8 cellular contexts compared by ENCODE assay signal in the genomic region with DNA sequence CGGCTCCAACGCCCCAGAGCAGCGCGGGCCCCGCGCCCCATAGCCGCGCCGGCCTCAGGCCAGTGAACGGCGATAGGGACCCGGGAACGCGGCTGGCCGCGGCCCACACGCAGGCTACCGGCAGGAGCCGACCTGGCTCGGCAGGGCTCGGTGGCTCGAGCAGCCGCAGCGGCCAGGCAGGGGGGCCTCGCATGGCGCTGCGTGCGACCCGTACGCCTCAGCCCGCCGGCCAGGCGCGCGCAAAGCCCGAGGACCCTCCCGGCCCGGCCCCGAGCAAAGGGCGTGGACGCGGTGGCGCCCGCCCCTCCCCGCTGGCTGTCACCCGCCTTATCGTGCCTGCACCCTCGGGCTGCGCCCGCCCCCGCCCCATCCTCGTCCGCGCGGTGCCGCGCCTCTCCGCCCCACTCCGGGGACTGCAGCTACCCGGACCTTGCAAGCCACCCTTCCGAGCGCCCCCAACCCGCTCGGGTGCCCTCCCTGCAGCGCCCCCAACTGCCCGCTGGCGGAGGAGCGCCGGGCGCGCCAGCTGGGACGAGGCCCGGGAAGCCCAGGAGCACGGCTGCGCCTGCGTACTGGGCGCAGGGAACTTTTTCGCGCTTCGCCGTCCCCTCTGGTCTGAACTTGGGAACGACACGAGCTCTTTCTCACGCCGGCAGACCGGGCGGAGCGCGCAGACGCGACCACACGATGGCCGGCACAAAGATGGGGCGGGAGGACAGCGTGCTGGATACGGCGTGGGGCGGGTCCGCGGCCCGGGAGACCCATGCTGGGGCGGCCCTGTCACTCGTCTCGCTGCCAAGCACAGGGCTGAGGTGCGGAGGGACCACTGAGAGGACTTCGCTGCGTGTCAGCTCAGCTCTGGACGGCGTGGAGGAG. TPM values are rescaled to one million over a fixed set of nuclear protein-coding genes. Genes with fewer than 3 reads are reported as not detected.
DNase-seq lines count a peak whose midpoint lies in the region; ATAC-seq, FAIRE-seq and TF ChIP-seq lines count a peak whose summit lies in the region.

Gene ABCB10 (minus strand): TSS at position 248 of the 876 bp plus-strand sequence. CDS start 55 bp downstream, at position 193.

- H3K9me3 ChIP-seq in T-helper 17 cell (ENCODE audit: control insufficient read depth, low read length, poor library complexity, severe bottlenecking) (no peaks in the 10 kb centered on the region), psoas muscle (no peaks in the 10 kb centered on the region)

- H3K4me3 Mint-ChIP-seq in T-helper 17 cell, result peak within 1 kb of the TSS; percentile 95

- peak; percentile 94 for FAIRE-seq in urothelium cell line (lab: Jason Lieb, UNC)

- WGBS in psoas muscle, 3 donors, result 0% methylated on average over 72 to 109 of the region's 109 CpGs

- H3K36me3 Mint-ChIP-seq in T-helper 17 cell (ENCODE audit: low read depth), result no peaks in the 10 kb centered on the region

- peak within 1 kb of the TSS; percentile 84 for H3K27ac Mint-ChIP-seq in T-helper 17 cell

- H3K27me3 ChIP-seq in psoas muscle (ENCODE audit: insufficient read depth in 3 of 3, low read length in 2 of 3), result no peaks in the 10 kb centered on the region

- ATAC-seq in HG02884 (IDR thresholded peaks at IDR 0.05; ENCODE audit: unreplicated experiment) (peak; percentile 71), T-helper 17 cell (peak; percentile 85), left ventricle myocardium superior (peak; percentile 93), psoas muscle (peak; percentile 90 to 95 (median 94))

- TF ChIP-seq POLR2A in GM15510 (IDR thresholded peaks at IDR 0.05; ENCODE audit: borderline replicate concordance, extremely low read depth, insufficient read length), result peak; percentile 52

- DNase-seq in NCI-H146 treated with DMSO at 0.1 percent for 48 hours (lab: John Stamatoyannopoulos, UW; ENCODE audit: unreplicated experiment), result peak; percentile 95
- DNase-seq in T-helper 17 cell, result peak; percentile 61 to 77 (median 72)
- DNase-seq in left ventricle myocardium superior, result peak; percentile 98
- peak; percentile 96 to 98 for DNase-seq in psoas muscle
- peak; percentile 99 for DNase-seq in urothelium cell line (ENCODE audit: low spot score)

- H3K4me3 ChIP-seq in psoas muscle, result peak within 1 kb of the TSS; percentile 94

- H3K4me1 ChIP-seq in psoas muscle, result peaks cover 33% of the 10 kb centered on the region

- intact Hi-C loops in left ventricle myocardium superior (cut with micrococcal nuclease) (loop anchor here (10.0 kb wide), 1 partner anchor 66 kb away; the partner anchor contains the start of genes TAF5L and URB2), psoas muscle (cut with DNase I) (loop anchor here (1.0 to 2.0 kb wide), 2 partner anchors 67 to 68 kb away; partner anchors contain the start of genes TAF5L (in 1 of the 2) and URB2 (in 1 of the 2))

- TF ChIP-seq CTCF in psoas muscle (IDR thresholded peaks at IDR 0.05), result peak; percentile 75

- H3K27ac ChIP-seq in angular gyrus (ENCODE audit: low read depth, low read length) (peak within 1 kb of the TSS; percentile 88), psoas muscle (peak within 1 kb of the TSS; percentile 92)

- H3K36me3 ChIP-seq in psoas muscle (ENCODE audit: insufficient read depth in 1 of 2, low read depth in 1 of 2), result no peaks in the 10 kb centered on the region

- peaks cover 33% of the 10 kb centered on the region for H3K4me1 Mint-ChIP-seq in T-helper 17 cell

- no peaks in the 10 kb centered on the region for H3K27me3 Mint-ChIP-seq in T-helper 17 cell

RNA-seq across cellular contexts. Expression of gene ABCB10, which starts in this region (rescaled TPM):
- total RNA-seq in T-helper 17 cell (10 to 100 TPM; 12.9 to 19.2 TPM), left ventricle myocardium superior (11.0 TPM), psoas muscle (10 to 100 TPM in 3 of 4 donors, 1 to 10 TPM in 1; 9.8 to 20.8 (median 17.5) TPM)
- 10 to 100 TPM in 1 of 3 donors, 1 to 10 TPM in 2; 6.9 to 10.8 (median 9.0) TPM for polyA plus RNA-seq in psoas muscle

Comparison
In these comparisons a context has a peak if more than half of its experiments do, and no peak if none do; other contexts are left out.
1. Peak in every context shown above with its lines: DNase-seq, ATAC-seq, H3K4me3 ChIP-seq and H3K27ac ChIP-seq.